ENCODE assay signal across 8 cellular contexts in the genomic region with DNA sequence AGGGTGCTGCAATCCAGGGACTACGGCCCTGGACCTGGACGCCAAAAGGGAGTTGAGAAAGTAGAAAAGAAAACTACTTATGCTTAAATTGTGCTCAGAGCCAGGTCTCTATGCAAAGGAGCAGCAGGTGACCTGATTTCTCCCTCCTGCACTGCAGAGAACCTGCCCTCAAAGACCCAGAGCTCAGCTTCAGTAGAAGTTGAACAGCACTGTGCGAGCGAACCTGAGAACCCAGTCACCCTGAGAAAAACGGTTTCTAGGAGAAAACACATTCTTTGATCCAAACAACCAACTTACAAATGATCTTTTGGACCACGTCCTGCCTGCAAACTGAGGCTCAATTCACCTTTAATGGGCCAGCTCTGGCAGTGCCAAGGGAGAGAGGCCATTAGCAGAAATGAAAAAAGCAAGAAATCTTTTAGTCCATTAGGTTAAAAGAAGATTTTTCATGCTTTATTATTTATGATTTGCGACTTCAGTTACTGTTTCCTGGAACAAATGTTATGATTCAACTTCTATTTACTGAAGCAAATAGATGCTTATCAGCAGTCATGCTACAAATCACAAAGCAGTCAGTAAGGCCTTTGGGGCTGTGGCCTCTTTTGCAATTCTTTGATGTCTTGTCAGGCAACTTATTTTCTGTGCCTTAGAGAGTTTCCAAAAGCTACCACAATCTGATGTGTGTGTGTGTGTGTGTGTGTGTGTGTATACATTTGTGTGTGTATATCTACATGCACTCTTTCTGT.
A peak's percentile ranks its signal among the peaks of the same experiment; 100 is the strongest.
DNase-seq lines count a peak whose midpoint lies in the region; ATAC-seq and TF ChIP-seq lines count a peak whose summit lies in the region.

No MANE protein-coding gene starts in this region.

- H3K9me3 ChIP-seq in sigmoid colon, result no peaks in the 10 kb centered on the region

- DNase-seq in Jurkat, Clone E6-1 (ENCODE audit: low read depth, low spot score), result peak; percentile 88
- DNase-seq in activated CD4-positive, alpha-beta T cell treated with anti-CD3 and anti-CD28 coated beads for 1 hour, result peak; percentile 45
- DNase-seq in effector CD8-positive, alpha-beta T cell (lab: John Stamatoyannopoulos, UW), result peak; percentile 29
- no peak for DNase-seq in sigmoid colon
- no peak for DNase-seq in NCI-H446 treated with DMSO at 0.1 percent for 48 hours (lab: John Stamatoyannopoulos, UW)
- DNase-seq in NCI-H1092 (lab: John Stamatoyannopoulos, UW), result no peak
- no peak for DNase-seq in NCI-H510A (lab: John Stamatoyannopoulos, UW)

- 48 to 50% methylated on average over 7 of the region's 7 CpGs for WGBS in sigmoid colon, 2 donors

- peaks cover 0 to 39% (median 35%) of the 10 kb centered on the region in 4 donors for H3K4me1 ChIP-seq in sigmoid colon

- H3K27me3 ChIP-seq in sigmoid colon, result no peaks in the 10 kb centered on the region

- peak overlapping the region; percentile 41 to 80 (median 72) for H3K27ac ChIP-seq in sigmoid colon

- TF ChIP-seq CTCF in sigmoid colon (IDR thresholded peaks at IDR 0.05), result no peak

- no peak for TF ChIP-seq EP300 in sigmoid colon (IDR thresholded peaks at IDR 0.05)

- intact Hi-C loops in sigmoid colon (cut with DNase I), result no loop called here

- no peak for TF ChIP-seq POLR2A in sigmoid colon (IDR thresholded peaks at IDR 0.05)

- H3K4me3 ChIP-seq in Jurkat, Clone E6-1 (ENCODE audit: low read length), result peak overlapping the region; percentile 1; the same call in 1 of the 2 replicates
- no peak overlapping the region for H3K4me3 ChIP-seq in sigmoid colon

- H3K36me3 ChIP-seq in sigmoid colon, result no peaks in the 10 kb centered on the region

- no peak for ATAC-seq in HG03469 (IDR thresholded peaks at IDR 0.05; ENCODE audit: unreplicated experiment)

Comparison
In these comparisons a context has a peak if more than half of its experiments do, and no peak if none do; other contexts are left out.
1. DNase-seq: peak in Jurkat, Clone E6-1 (single experiment), activated CD4-positive, alpha-beta T cell treated with anti-CD3 and anti-CD28 coated beads for 1 hour (single experiment) and effector CD8-positive, alpha-beta T cell (single experiment); none in sigmoid colon (single experiment), NCI-H446 treated with DMSO at 0.1 percent for 48 hours (single experiment), NCI-H1092 (single experiment) and NCI-H510A (single experiment).